ENCODE assay signal across 8 cellular contexts in genomic region chr12:108337235-108338223, GRCh38. TPM values are rescaled to one million over a fixed set of nuclear protein-coding genes. Genes with fewer than 3 reads are reported as not detected.
A peak's percentile ranks its signal among the peaks of the same experiment; 100 is the strongest.
DNase-seq lines count a peak whose midpoint lies in the region; ATAC-seq and TF ChIP-seq lines count a peak whose summit lies in the region.

No MANE protein-coding gene starts in this region.

- ATAC-seq in HG02610 (IDR thresholded peaks at IDR 0.05; ENCODE audit: unreplicated experiment), result no peak
- no peak for ATAC-seq in HG02588 (IDR thresholded peaks at IDR 0.05; ENCODE audit: unreplicated experiment)

- H3K27ac Mint-ChIP-seq in brain, result peak overlapping the region in 1 of 5 experiments; percentile 15

- H3K36me3 Mint-ChIP-seq in brain, result no peaks in the 10 kb centered on the region

- peaks cover 27% of the 10 kb centered on the region for H3K27me3 Mint-ChIP-seq in brain

- DNase-seq in NCI-H146 (lab: John Stamatoyannopoulos, UW) (peak; percentile 3), NCI-H146 treated with DMSO at 0.1 percent for 48 hours (lab: John Stamatoyannopoulos, UW; ENCODE audit: unreplicated experiment) (no peak), kidney tubule cell (ENCODE audit: low spot score) (peak; percentile 25), COLO668 (lab: John Stamatoyannopoulos, UW; ENCODE audit: unreplicated experiment) (no peak)
- peak; percentile 16 for DNase-seq in Jurkat, Clone E6-1 (ENCODE audit: low read depth, low spot score)

- peak overlapping the region in 1 of 5 experiments; percentile 45 for H3K4me3 Mint-ChIP-seq in brain

- H3K4me3 ChIP-seq in Jurkat, Clone E6-1 (ENCODE audit: low read length), result no peak overlapping the region

- peak; percentile 7 to 9 for TF ChIP-seq CTCF in brain (conservative IDR thresholded peaks at IDR 0.05)

- H3K4me1 Mint-ChIP-seq in brain, result peaks cover 17% of the 10 kb centered on the region

- peaks cover 0 to 2% (median 0%) of the 10 kb centered on the region in 5 experiments for H3K9me3 Mint-ChIP-seq in brain

RNA-seq across cellular contexts. Expression of gene CMKLR1, which starts 1.6 kb away (rescaled TPM):
- polyA plus RNA-seq in Jurkat, Clone E6-1 (2012; ENCODE audit: insufficient read depth, insufficient read length), result not detected
- polyA plus RNA-seq in brain (ENCODE audit: insufficient read depth, low read depth, low replicate concordance), result 1.6 TPM

Comparison
In these comparisons a context has a peak if more than half of its experiments do, and no peak if none do; other contexts are left out.
1. DNase-seq: peak in NCI-H146 (single experiment), Jurkat, Clone E6-1 (single experiment) and kidney tubule cell (single experiment); none in NCI-H146 treated with DMSO at 0.1 percent for 48 hours (single experiment) and COLO668 (single experiment).